Comparison of ENCODE assay signal across 11 cellular contexts in the genomic region with DNA sequence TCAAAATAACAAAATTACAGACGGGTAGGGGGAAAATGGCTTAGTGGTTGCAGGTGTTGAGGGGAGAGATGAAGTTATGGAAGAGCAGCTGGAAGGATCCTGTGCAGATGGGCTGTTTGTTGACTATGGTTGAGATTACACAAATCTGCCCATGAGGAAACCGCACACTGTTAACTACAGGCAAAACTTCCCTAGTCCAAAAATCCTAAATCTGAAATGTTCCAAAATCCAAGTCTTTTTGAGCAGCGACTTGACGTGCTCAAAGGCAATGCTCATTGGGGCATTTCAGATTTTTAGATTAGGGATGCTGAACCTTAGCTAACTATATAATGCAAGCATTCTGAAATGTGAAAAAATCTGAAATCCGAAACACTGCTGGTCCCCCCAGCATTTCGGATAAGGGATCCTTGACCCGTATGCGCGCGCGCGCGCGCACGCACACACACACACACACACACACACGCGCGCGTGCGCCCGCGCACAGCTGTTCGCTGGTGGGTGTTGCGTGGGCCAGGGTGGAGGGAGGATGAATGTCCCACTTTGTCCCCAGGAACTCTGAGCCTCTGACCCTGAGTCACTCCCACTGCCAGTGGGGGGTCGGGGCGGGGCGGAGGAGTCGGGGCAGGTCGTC. TPM values are rescaled to one million over a fixed set of nuclear protein-coding genes. Genes with fewer than 3 reads are reported as not detected.
DNase-seq lines count a peak whose midpoint lies in the region; ATAC-seq and TF ChIP-seq lines count a peak whose summit lies in the region.
"Had no signal": no experiment of that assay in that cellular context is flagged by ENCODE, and none has a peak within 500 bp of the region (broad histone marks: within the 10 kb centered on the region; RNA-seq: fewer than 3 reads in every experiment).

No MANE protein-coding gene starts in this region.

- peaks cover 0 to 20% (median 5%) of the 10 kb centered on the region in 3 donors for H3K27me3 Mint-ChIP-seq in naive B cell

- intact Hi-C loops in dorsolateral prefrontal cortex (cut with DNase I): no loop called here

- peak overlapping the region in 3 of 6 donors; percentile 29 to 66 (median 56) for H3K27ac Mint-ChIP-seq in naive B cell

- 58% methylated on average over 26 of the region's 29 CpGs for WGBS in HUES64

- TF ChIP-seq CTCF in AG10803 (conservative IDR thresholded peaks at IDR 0.05; ENCODE audit: low read length) (no peak), dorsolateral prefrontal cortex (IDR thresholded peaks at IDR 0.05 in 54 of 56, conservative IDR thresholded peaks at IDR 0.05 in 2 of 56; ENCODE audit: low read depth in 1 of 56, partially characterized antibody in 56 of 56) (no peak)

- no peak overlapping the region for H3K4me3 ChIP-seq in AG10803 (ENCODE audit: low read length)
- H3K4me3 ChIP-seq in HUES64 (ENCODE audit: low read length): peak overlapping the region; percentile 72
- peak overlapping the region in 30 of 59 donors; percentile 38 to 68 (median 58) for H3K4me3 ChIP-seq in dorsolateral prefrontal cortex

- H3K9ac ChIP-seq in HUES64 (ENCODE audit: low read depth, low read length): no peak overlapping the region

- no peaks in the 10 kb centered on the region for H3K9me3 Mint-ChIP-seq in naive B cell

- no peaks in the 10 kb centered on the region for H3K36me3 Mint-ChIP-seq in naive B cell

- peaks cover 24% of the 10 kb centered on the region for H3K27me3 ChIP-seq in HUES64 (ENCODE audit: insufficient read depth, low read length)
- peaks cover 0 to 36% (median 8%) of the 10 kb centered on the region in 45 donors for H3K27me3 ChIP-seq in dorsolateral prefrontal cortex

- H3K4me1 Mint-ChIP-seq in naive B cell: peaks cover 29 to 72% (median 66%) of the 10 kb centered on the region in 3 donors

- ATAC-seq in naive B cell (ENCODE audit: low read depth in 2 of 2) (no peak), HG03354 (IDR thresholded peaks at IDR 0.05; ENCODE audit: poor library complexity, severe bottlenecking, unreplicated experiment) (no peak), HG02970 (IDR thresholded peaks at IDR 0.05; ENCODE audit: low FRiP score, unreplicated experiment) (no peak), GM21367 (IDR thresholded peaks at IDR 0.05; ENCODE audit: unreplicated experiment) (no peak)

- no peaks in the 10 kb centered on the region for H3K36me3 ChIP-seq in HUES64 (ENCODE audit: insufficient read depth, low read length)

- no peaks in the 10 kb centered on the region for H3K4me1 ChIP-seq in HUES64 (ENCODE audit: insufficient read depth, low read length)

- peak; percentile 12 for DNase-seq in AG10803 (ENCODE audit: low read depth)
- no peak for DNase-seq in dorsolateral prefrontal cortex
- DNase-seq in naive B cell: no peak
- DNase-seq in NCI-H1105 treated with DMSO at 0.1 percent for 48 hours (lab: John Stamatoyannopoulos, UW): no peak
- DNase-seq: activated CD4-positive, CD25-positive, alpha-beta regulatory T cell treated with anti-CD3 and anti-CD28 coated beads, Interleukin-2, amount 50 U/mL, for 72 hours; cerebellar nuclear complex; NCI-H69 had no signal

- H3K27ac ChIP-seq in HUES64 (ENCODE audit: low read depth, low read length) (no peak overlapping the region), dorsolateral prefrontal cortex (no peak overlapping the region)

- H3K9me3 ChIP-seq in HUES64 (ENCODE audit: insufficient read depth, low read depth, low read length): no peaks in the 10 kb centered on the region

- H3K4me3 Mint-ChIP-seq in naive B cell: peak overlapping the region; percentile 20 to 77 (median 47)

RNA-seq across cellular contexts. Expression of gene F2RL3, which starts 6.8 kb away (rescaled TPM):
- not detected for polyA plus RNA-seq in HUES64 (2013, experiment 1 of 2)
- not detected for polyA plus RNA-seq in HUES64 (2013, experiment 2 of 2)
- total RNA-seq in dorsolateral prefrontal cortex: 1 to 10 TPM in 2 of 120 experiments, under 1 TPM in 31, not detected in 87; 0.07 to 1.3 (median 0.26) TPM
- under 1 TPM in 1 of 6 donors, not detected in 5; 0.17 TPM for polyA plus RNA-seq in naive B cell (ENCODE audit: low read depth in 6 of 6)
